In genomic region chr1:54289939-54290233, GRCh38 we compare ENCODE assay signal across 1 cellular context.
TF ChIP-seq lines count a peak whose summit lies in the region.

No MANE protein-coding gene starts in this region.

TF ChIP-seq in SK-N-SH treated with all-trans-retinoic acid at 6 μM for 48 hours, 23 proteins besides CTCF, POLR2A, EP300 and RAD21 (continued from another document):
- TF ChIP-seq, protein P1, sequence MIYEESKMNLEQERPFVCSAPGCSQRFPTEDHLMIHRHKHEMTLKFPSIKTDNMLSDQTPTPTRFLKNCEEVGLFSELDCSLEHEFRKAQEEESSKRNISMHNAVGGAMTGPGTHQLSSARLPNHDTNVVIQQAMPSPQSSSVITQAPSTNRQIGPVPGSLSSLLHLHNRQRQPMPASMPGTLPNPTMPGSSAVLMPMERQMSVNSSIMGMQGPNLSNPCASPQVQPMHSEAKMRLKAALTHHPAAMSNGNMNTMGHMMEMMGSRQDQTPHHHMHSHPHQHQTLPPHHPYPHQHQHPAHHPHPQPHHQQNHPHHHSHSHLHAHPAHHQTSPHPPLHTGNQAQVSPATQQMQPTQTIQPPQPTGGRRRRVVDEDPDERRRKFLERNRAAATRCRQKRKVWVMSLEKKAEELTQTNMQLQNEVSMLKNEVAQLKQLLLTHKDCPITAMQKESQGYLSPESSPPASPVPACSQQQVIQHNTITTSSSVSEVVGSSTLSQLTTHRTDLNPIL (CRISPR knock-in tag; IDR thresholded peaks at IDR 0.05; ENCODE audit: low read depth), result no peak
- TF ChIP-seq ZNF8 (CRISPR knock-in tag; IDR thresholded peaks at IDR 0.05) (no peak), OSR1 (CRISPR knock-in tag; IDR thresholded peaks at IDR 0.05) (no peak), ZFP30 (CRISPR knock-in tag; IDR thresholded peaks at IDR 0.05) (no peak), TCF4 (CRISPR knock-in tag; IDR thresholded peaks at IDR 0.05; ENCODE audit: borderline replicate concordance) (no peak), RARB (CRISPR knock-in tag; IDR thresholded peaks at IDR 0.05) (no peak), CSDC2 (CRISPR knock-in tag; IDR thresholded peaks at IDR 0.05) (no peak), SNAI2 (CRISPR knock-in tag; IDR thresholded peaks at IDR 0.05) (no peak), ARNTL (CRISPR knock-in tag; IDR thresholded peaks at IDR 0.05; ENCODE audit: borderline replicate concordance, low read depth) (no peak), ZFP3 (CRISPR knock-in tag; IDR thresholded peaks at IDR 0.05) (no peak), ESRRG (CRISPR knock-in tag; IDR thresholded peaks at IDR 0.05) (no peak)
